In genomic region chr5:53943938-53944337, GRCh38 we compare ENCODE assay signal across 14 cellular contexts.
DNase-seq lines count a peak whose midpoint lies in the region; TF ChIP-seq lines count a peak whose summit lies in the region.
"Had no signal": no experiment of that assay in that cellular context is flagged by ENCODE, and none has a peak within 500 bp of the region (broad histone marks: within the 10 kb centered on the region; RNA-seq: fewer than 3 reads in every experiment).

No MANE protein-coding gene starts in this region.

- TF ChIP-seq EP300 in Ishikawa (IDR thresholded peaks at IDR 0.05; ENCODE audit: borderline replicate concordance), result no peak

- TF ChIP-seq POLR2A in erythroblast (IDR thresholded peaks at IDR 0.05; ENCODE audit: low read length), result no peak

- TF ChIP-seq RAD21 in Ishikawa (IDR thresholded peaks at IDR 0.05; ENCODE audit: low read depth), result no peak

- in situ Hi-C loops in G401 (cut with HindIII; ENCODE audit: low sequenced_read_pairs), result no loop called here

- DNase-seq in DMS53 (lab: John Stamatoyannopoulos, UW), result peak; percentile 11
- no peak for DNase-seq in DMS53 treated with DMSO at 0.1 percent for 48 hours (lab: John Stamatoyannopoulos, UW; ENCODE audit: unreplicated experiment)
- peak; percentile 7 for DNase-seq in G401 (ENCODE audit: low spot score)
- DNase-seq in erythroblast (lab: John Stamatoyannopoulos, UW), result peak; percentile 2 to 13
- DNase-seq in NCI-H2081 (lab: John Stamatoyannopoulos, UW), result no peak
- no peak for DNase-seq in inferior parietal cortex (ENCODE audit: extremely low spot score)
- DNase-seq: 8988T; CD4-positive, alpha-beta memory T cell; DMS79; GF-D8; GOT3; H7; KBM-7 had no signal

TF ChIP-seq in Ishikawa, 13 proteins besides CTCF, POLR2A, EP300 and RAD21:
- TF ChIP-seq NFIC (IDR thresholded peaks at IDR 0.05) (peak; percentile 48; the same call in 1 of the 2 replicates), EGR1 (IDR thresholded peaks at IDR 0.05) (no peak), FOXM1 (IDR thresholded peaks at IDR 0.05; ENCODE audit: borderline replicate concordance, low read depth) (no peak)

Comparison
In these comparisons a context has a peak if more than half of its experiments do, and no peak if none do; other contexts are left out.
1. DNase-seq: peak in DMS53 (single experiment), G401 (single experiment) and erythroblast (2 of 2); none in DMS53 treated with DMSO at 0.1 percent for 48 hours (single experiment), NCI-H2081 (0 of 2) and inferior parietal cortex (single experiment).